8 cellular contexts compared by ENCODE assay signal in the genomic region with DNA sequence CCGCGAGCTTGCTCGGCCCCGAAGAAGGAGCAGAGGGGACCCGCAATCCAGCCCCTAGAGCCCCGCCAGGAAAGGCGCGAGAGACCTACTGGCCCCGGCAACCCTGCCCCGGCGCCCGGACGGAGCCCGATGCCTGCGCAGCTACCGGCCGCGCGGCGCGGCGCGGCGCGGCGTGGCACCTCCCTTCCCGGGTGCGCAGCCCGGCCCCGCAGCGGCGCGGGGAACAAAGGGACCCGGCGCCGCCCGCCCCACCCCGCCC. TPM values are rescaled to one million over a fixed set of nuclear protein-coding genes. Genes with fewer than 3 reads are reported as not detected.
DNase-seq lines count a peak whose midpoint lies in the region; TF ChIP-seq lines count a peak whose summit lies in the region.

No MANE protein-coding gene starts in this region.

- no peaks in the 10 kb centered on the region for H3K4me1 Mint-ChIP-seq in T-helper 2 cell treated with Interferon-gamma antibody and Interleukin-4, amounts not matched to agents 5 μg/mL and 100 μg/mL, for 36 hours (ENCODE audit: low read depth)

- H3K4me1 ChIP-seq in ascending aorta (no peaks in the 10 kb centered on the region), thymus (ENCODE audit: control insufficient read depth, insufficient read depth, low read length) (peaks cover 7% of the 10 kb centered on the region)

- TF ChIP-seq CTCF in ascending aorta (IDR thresholded peaks at IDR 0.05) (no peak), kidney epithelial cell (IDR thresholded peaks at IDR 0.05; ENCODE audit: insufficient read depth, low read length, poor library complexity, severe bottlenecking) (no peak)

- H3K36me3 ChIP-seq in ascending aorta (no peaks in the 10 kb centered on the region), kidney epithelial cell (ENCODE audit: control insufficient read depth, insufficient read depth, low read length) (no peaks in the 10 kb centered on the region), thymus (ENCODE audit: control insufficient read depth, insufficient read depth) (no peaks in the 10 kb centered on the region)

- no peaks in the 10 kb centered on the region for H3K9me3 Mint-ChIP-seq in T-helper 2 cell treated with Interferon-gamma antibody and Interleukin-4, amounts not matched to agents 5 μg/mL and 100 μg/mL, for 36 hours

- H3K9me3 ChIP-seq in ascending aorta (no peaks in the 10 kb centered on the region), thymus (ENCODE audit: control insufficient read depth) (no peaks in the 10 kb centered on the region)

- H3K27me3 ChIP-seq in ascending aorta (no peaks in the 10 kb centered on the region), kidney epithelial cell (ENCODE audit: control insufficient read depth, insufficient read depth, low read length) (no peaks in the 10 kb centered on the region), thymus (ENCODE audit: control insufficient read depth, insufficient read depth) (peaks cover 36% of the 10 kb centered on the region)

- H3K4me3 Mint-ChIP-seq in T-helper 2 cell treated with Interferon-gamma antibody and Interleukin-4, amounts not matched to agents 5 μg/mL and 100 μg/mL, for 36 hours: peak overlapping the region; percentile 75

- H3K27ac ChIP-seq in ascending aorta (peak overlapping the region; percentile 61 to 81), thymus (ENCODE audit: low read depth) (no peak overlapping the region)

- H3K27ac Mint-ChIP-seq in T-helper 2 cell treated with Interferon-gamma antibody and Interleukin-4, amounts not matched to agents 5 μg/mL and 100 μg/mL, for 36 hours: no peak overlapping the region

- no peak for DNase-seq in T-helper 2 cell treated with Interferon-gamma antibody and Interleukin-4, amounts not matched to agents 5 μg/mL and 100 μg/mL, for 36 hours (ENCODE audit: low spot score)
- DNase-seq in T-helper 2 cell (no peak), ascending aorta (ENCODE audit: low spot score in 2 of 2) (no peak), kidney epithelial cell (ENCODE audit: low read depth) (no peak), MV-4-11 (lab: John Stamatoyannopoulos, UW) (no peak), NCI-H446 treated with DMSO at 0.1 percent for 48 hours (lab: John Stamatoyannopoulos, UW) (no peak), NCI-H2029 treated with DMSO at 0.1 percent for 48 hours (lab: John Stamatoyannopoulos, UW) (no peak)

- H3K27me3 Mint-ChIP-seq in T-helper 2 cell treated with Interferon-gamma antibody and Interleukin-4, amounts not matched to agents 5 μg/mL and 100 μg/mL, for 36 hours (ENCODE audit: low read depth): peaks cover 32% of the 10 kb centered on the region

- intact Hi-C loops in ascending aorta (cut with DNase I): loop anchor here (5.0 kb wide), 3 partner anchors 119 to 991 kb away; no protein-coding TSS in a partner anchor

- WGBS in thymus: under 1% methylated on average over 38 of the region's 38 CpGs

- H3K36me3 Mint-ChIP-seq in T-helper 2 cell treated with Interferon-gamma antibody and Interleukin-4, amounts not matched to agents 5 μg/mL and 100 μg/mL, for 36 hours (ENCODE audit: low read depth): no peaks in the 10 kb centered on the region

- H3K4me3 ChIP-seq in ascending aorta (peak overlapping the region; percentile 70 to 89), kidney epithelial cell (ENCODE audit: low read depth, low read length) (peak overlapping the region; percentile 79), thymus (ENCODE audit: low read length) (peak overlapping the region; percentile 59)

RNA-seq across cellular contexts. Expression of a gene that starts 0.3 kb away (rescaled TPM):
- total RNA-seq in ascending aorta (22.8 TPM), kidney epithelial cell (190 and 196 TPM in 2 replicates)
- 1.6 TPM for polyA plus RNA-seq in thymus
